9 cellular contexts compared by ENCODE assay signal in the genomic region with DNA sequence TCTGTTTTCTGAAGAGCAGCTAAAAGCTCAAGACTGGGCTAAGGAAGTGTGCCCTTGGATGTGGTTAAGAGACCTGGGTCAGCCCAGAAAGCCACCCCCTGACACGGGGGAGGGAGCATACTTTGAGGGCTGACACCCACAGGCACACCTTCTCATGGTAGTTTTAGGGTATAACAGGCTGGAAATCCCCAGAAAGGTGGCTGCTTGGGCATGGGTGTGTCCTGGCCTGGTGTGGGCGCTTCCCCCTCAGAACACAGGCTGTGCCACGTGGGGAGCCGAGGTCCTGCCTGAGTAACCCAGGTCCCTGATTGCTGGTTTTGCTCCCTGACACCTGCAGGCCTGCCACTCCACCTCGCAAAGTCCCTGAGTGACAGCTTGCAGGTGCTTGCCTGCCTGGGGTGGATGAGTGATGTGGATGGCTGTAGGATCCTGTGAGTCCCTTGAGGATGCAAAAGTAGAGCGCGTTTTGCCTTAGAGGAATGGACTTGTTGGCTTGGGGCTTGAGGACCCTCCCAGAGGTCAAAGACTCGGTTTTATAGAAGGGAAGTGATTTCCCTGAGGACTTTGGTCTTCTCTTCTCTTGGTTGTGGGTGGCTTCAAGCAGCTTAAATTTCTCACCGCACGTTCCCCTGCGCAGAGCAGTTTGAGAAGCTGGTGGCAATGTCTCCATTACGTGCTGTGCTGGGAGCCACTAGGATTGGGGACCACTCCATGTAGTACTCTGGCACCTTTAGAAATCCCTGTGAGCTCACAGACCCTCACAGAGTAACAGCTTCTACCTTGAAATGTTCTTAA.
DNase-seq lines count a peak whose midpoint lies in the region; FAIRE-seq and TF ChIP-seq lines count a peak whose summit lies in the region.
"Had no signal": no experiment of that assay in that cellular context is flagged by ENCODE, and none has a peak within 500 bp of the region (broad histone marks: within the 10 kb centered on the region; RNA-seq: fewer than 3 reads in every experiment).

No MANE protein-coding gene starts in this region.

- H3K4me2 ChIP-seq in MM.1S (ENCODE audit: low read depth, low read length): peak overlapping the region; percentile 8; the same call in 1 of the 2 replicates

- 85 to 87% methylated on average over 9 to 12 of the region's 12 CpGs for WGBS in lower leg skin, 2 donors

- no peaks in the 10 kb centered on the region for H3K27me3 ChIP-seq in MM.1S (replicated peaks; ENCODE audit: insufficient read depth, low read length)

- peak overlapping the region; percentile 12; the same call in 1 of the 2 replicates for H2AFZ ChIP-seq in MM.1S (ENCODE audit: low read length)

- peak overlapping the region; percentile 14; the same call in 1 of the 2 replicates for H3K27ac ChIP-seq in MM.1S (ENCODE audit: low read length)

- no peak for FAIRE-seq in frontal cortex (lab: Jason Lieb, UNC)
- FAIRE-seq: A204.1 had no signal

- no peaks in the 10 kb centered on the region for H3K79me2 ChIP-seq in MM.1S (ENCODE audit: low read length)

- H3K4me1 ChIP-seq in MM.1S (ENCODE audit: low read length): peaks cover 21% of the 10 kb centered on the region

- H3F3A ChIP-seq in MM.1S (ENCODE audit: insufficient read depth, low read length): no peaks in the 10 kb centered on the region; the same call in 1 of the 2 replicates

- no peaks in the 10 kb centered on the region for H3K36me3 ChIP-seq in MM.1S (replicated peaks; ENCODE audit: insufficient read depth, low read length)

- H3K9me3 ChIP-seq in MM.1S (replicated peaks; ENCODE audit: insufficient read depth, low read length): no peaks in the 10 kb centered on the region

- intact Hi-C loops in lower leg skin (cut with DNase I; ENCODE audit: low total_unique reads): no loop called here

- no peak overlapping the region for H3K4me3 ChIP-seq in MM.1S (ENCODE audit: low read length)
- H3K4me3 ChIP-seq in lower leg skin (ENCODE audit: low read depth, poor library complexity, severe bottlenecking): no peak overlapping the region

- H4K20me1 ChIP-seq in MM.1S (ENCODE audit: insufficient read depth, low read length): no peaks in the 10 kb centered on the region

- no peak for TF ChIP-seq POLR2A in lower leg skin (IDR thresholded peaks at IDR 0.05)

- H3K9ac ChIP-seq in MM.1S (ENCODE audit: low read length): no peak overlapping the region

- TF ChIP-seq CTCF in MM.1S (IDR thresholded peaks at IDR 0.05; ENCODE audit: low read length) (no peak), lower leg skin (IDR thresholded peaks at IDR 0.05) (no peak)

- H3K9me2 ChIP-seq in MM.1S (replicated peaks; ENCODE audit: insufficient read depth, low read length): no peaks in the 10 kb centered on the region

- peak; percentile 26 for DNase-seq in NK-92 treated with Interleukin-12 subunit alpha and Interleukin-12 subunit beta, amount 100 ng/mL, for 24 hours (lab: John Stamatoyannopoulos, UW)
- DNase-seq in NK-92 (lab: John Stamatoyannopoulos, UW; ENCODE audit: unreplicated experiment) (no peak), MM.1S (peak; percentile 94), lower leg skin (ENCODE audit: low spot score in 2 of 2) (no peak), NCI-H2227 treated with DMSO at 0.1 percent for 48 hours (lab: John Stamatoyannopoulos, UW) (no peak), frontal cortex (ENCODE audit: low spot score in 2 of 2) (no peak)
- DNase-seq in activated gamma-delta T cell treated with anti-CD3 and anti-CD28 coated beads, Interleukin-2, amount 50 U/mL, for 16 hours (ENCODE audit: low read depth): peak; percentile 42
- DNase-seq in stimulated activated CD4-positive, alpha-beta T cell treated with anti-CD3 and anti-CD28 coated beads, Interleukin-1b, Interleukin-23, amount 100 ng/mL, for 1 hour (ENCODE audit: low read depth in 2 of 2): peak; percentile 3 to 4

Comparison
In these comparisons a context has a peak if more than half of its experiments do, and no peak if none do; other contexts are left out.
1. DNase-seq: peak in NK-92 treated with Interleukin-12 subunit alpha and Interleukin-12 subunit beta, amount 100 ng/mL, for 24 hours (single experiment), MM.1S (single experiment), activated gamma-delta T cell treated with anti-CD3 and anti-CD28 coated beads, Interleukin-2, amount 50 U/mL, for 16 hours (single experiment) and stimulated activated CD4-positive, alpha-beta T cell treated with anti-CD3 and anti-CD28 coated beads, Interleukin-1b, Interleukin-23, amount 100 ng/mL, for 1 hour (2 of 2); none in NK-92 (single experiment), lower leg skin (0 of 2), NCI-H2227 treated with DMSO at 0.1 percent for 48 hours (single experiment) and frontal cortex (0 of 2).